1 cellular context compared by ENCODE assay signal in the genomic region with DNA sequence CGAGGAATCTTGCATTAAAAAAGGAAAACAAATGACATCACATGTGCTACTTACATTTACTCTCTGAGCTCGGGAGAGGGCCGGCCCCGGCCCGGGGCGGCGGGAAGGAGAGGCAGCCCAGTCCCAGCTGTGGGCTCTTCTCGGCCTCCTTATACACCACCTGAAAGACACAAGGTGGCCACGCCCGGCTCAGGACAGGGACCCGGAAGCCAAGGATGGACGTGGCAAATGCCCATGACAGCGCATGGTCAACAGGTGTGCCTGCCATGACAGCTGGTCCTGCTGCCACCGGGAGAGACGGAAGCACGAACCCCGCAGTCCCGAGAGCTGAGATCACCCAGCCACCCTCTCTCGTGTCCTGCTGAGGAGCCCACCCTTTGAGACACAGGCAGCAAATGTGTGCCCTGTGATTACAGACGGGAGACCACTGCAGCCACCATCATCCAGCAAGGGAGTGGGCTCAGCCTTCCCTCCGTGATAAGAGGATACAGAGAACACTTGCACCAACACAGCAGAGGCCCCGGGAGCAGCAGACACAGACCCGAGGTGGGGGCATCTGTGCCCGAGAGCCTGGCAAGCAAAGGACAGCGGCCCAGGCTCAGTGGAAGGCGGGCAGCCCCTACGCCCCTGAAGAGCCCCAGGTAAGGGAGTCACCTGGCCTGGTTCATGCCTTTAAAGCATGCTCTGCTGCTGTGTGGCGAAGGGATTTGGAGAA.
TF ChIP-seq lines count a peak whose summit lies in the region.

No MANE protein-coding gene starts in this region.

TF ChIP-seq in H1, 55 proteins besides CTCF, POLR2A, EP300 and RAD21:
- TF ChIP-seq POU5F1 (IDR thresholded peaks at IDR 0.05; ENCODE audit: low read depth, low read length) (no peak), HDAC2 (IDR thresholded peaks at IDR 0.05; ENCODE audit: borderline replicate concordance in 1 of 2, low read depth in 2 of 2, low read length in 2 of 2) (no peak), CEBPB (IDR thresholded peaks at IDR 0.05; ENCODE audit: low read depth, low read length) (no peak), PHF8 (conservative IDR thresholded peaks at IDR 0.05; ENCODE audit: low read depth, low read length) (no peak), BRCA1 (IDR thresholded peaks at IDR 0.05; ENCODE audit: low read depth, low read length) (no peak), ASH2L (IDR thresholded peaks at IDR 0.05; ENCODE audit: low read length) (no peak), SIRT6 (IDR thresholded peaks at IDR 0.05; ENCODE audit: low read length) (no peak), SAP30 (IDR thresholded peaks at IDR 0.05; ENCODE audit: insufficient read depth, insufficient replicate concordance, low read length) (no peak), ATF2 (IDR thresholded peaks at IDR 0.05; ENCODE audit: low read length) (no peak), RNF2 (IDR thresholded peaks at IDR 0.05; ENCODE audit: borderline replicate concordance, low read depth, low read length, missing control alignments, poor library complexity, severe bottlenecking) (no peak), SIN3A (conservative IDR thresholded peaks at IDR 0.05 in 1 of 2, IDR thresholded peaks at IDR 0.05 in 1 of 2; ENCODE audit: low read depth in 1 of 2, low read length in 2 of 2) (no peak), BCL11A (IDR thresholded peaks at IDR 0.05; ENCODE audit: low read depth in 2 of 2, low read length in 2 of 2) (no peak), GTF2F1 (IDR thresholded peaks at IDR 0.05; ENCODE audit: borderline replicate concordance, low read depth, low read length) (no peak), SIX5 (IDR thresholded peaks at IDR 0.05; ENCODE audit: low read depth, low read length) (no peak), GABPA (IDR thresholded peaks at IDR 0.05; ENCODE audit: borderline replicate concordance, insufficient read depth, low read length) (no peak), RBBP5 (IDR thresholded peaks at IDR 0.05; ENCODE audit: borderline replicate concordance, low read depth, low read length) (no peak), HDAC6 (IDR thresholded peaks at IDR 0.05; ENCODE audit: low read depth, low read length) (no peak), NANOG (IDR thresholded peaks at IDR 0.05; ENCODE audit: insufficient read depth, low read depth, low read length, poor library complexity, severe bottlenecking) (no peak), CTBP2 (IDR thresholded peaks at IDR 0.05; ENCODE audit: borderline replicate concordance, insufficient read depth, insufficient read length, low read length) (no peak)
